In genomic region chrX:18683027-18683426, GRCh38 we compare ENCODE assay signal across 21 cellular contexts. TPM values are rescaled to one million over a fixed set of nuclear protein-coding genes. Genes with fewer than 3 reads are reported as not detected.
DNase-seq lines count a peak whose midpoint lies in the region; ATAC-seq and TF ChIP-seq lines count a peak whose summit lies in the region.
"Had no signal": no experiment of that assay in that cellular context is flagged by ENCODE, and none has a peak within 500 bp of the region (broad histone marks: within the 10 kb centered on the region; RNA-seq: fewer than 3 reads in every experiment).

No MANE protein-coding gene starts in this region.

- H3K36me3 ChIP-seq in thyroid gland: no peaks in the 10 kb centered on the region
- H3K36me3 ChIP-seq: BLaER1, HAP-1 had no signal

- CTCF ChIA-PET in activated B cell treated with CpG ODN at 0.5 μM for 24 hours (lab: Charles Lee): no interaction called here

- no peaks in the 10 kb centered on the region for H3K36me3 Mint-ChIP-seq in activated B cell treated with CpG ODN at 0.5 μM for 24 hours (ENCODE audit: low read depth)
- H3K36me3 Mint-ChIP-seq: CD8-positive, alpha-beta memory T cell had no signal

- TF ChIP-seq POLR2A in NB4 (IDR thresholded peaks at IDR 0.05; ENCODE audit: extremely low read depth, insufficient read length): no peak
- no peak for TF ChIP-seq POLR2A in thyroid gland (IDR thresholded peaks at IDR 0.05)

- no peaks in the 10 kb centered on the region for H3K27me3 Mint-ChIP-seq in activated B cell treated with CpG ODN at 0.5 μM for 24 hours
- H3K27me3 Mint-ChIP-seq: B cell; CD4-positive, alpha-beta T cell had no signal

- DNase-seq in CD1c-positive myeloid dendritic cell (ENCODE audit: extremely low spot score) (peak; percentile 9), NB4 (ENCODE audit: low read depth) (peak; percentile 38), activated B cell treated with CpG ODN at 0.5 μM for 24 hours (no peak), thyroid gland (no peak), NCI-H510A (lab: John Stamatoyannopoulos, UW) (no peak)
- DNase-seq: CD4-positive, alpha-beta T cell; CD8-positive, alpha-beta memory T cell; DMS 273 treated with DMSO at 0.1 percent for 48 hours; DMS79; EL; GDM1; GOT3; HFFc6 had no signal

- H3K27me3 ChIP-seq in thyroid gland: no peaks in the 10 kb centered on the region

- H3K4me3 Mint-ChIP-seq in activated B cell treated with CpG ODN at 0.5 μM for 24 hours: no peak overlapping the region
- H3K4me3 Mint-ChIP-seq: B cell; CD4-positive, alpha-beta T cell; CD8-positive, alpha-beta memory T cell; HFFc6 had no signal

- no peaks in the 10 kb centered on the region for H3K4me1 ChIP-seq in thyroid gland
- H3K4me1 ChIP-seq: BLaER1, HAP-1 had no signal

- H3K9me3 Mint-ChIP-seq in activated B cell treated with CpG ODN at 0.5 μM for 24 hours: no peaks in the 10 kb centered on the region
- H3K9me3 Mint-ChIP-seq: CD4-positive, alpha-beta T cell; HFFc6 had no signal

- 69 to 93% methylated on average over 6 to 7 of the region's 9 CpGs for WGBS in thyroid gland, 2 donors

- POLR2A ChIA-PET in activated B cell treated with CpG ODN at 0.5 μM for 24 hours (lab: Charles Lee): no interaction called here

- no peak overlapping the region for H3K27ac Mint-ChIP-seq in activated B cell treated with CpG ODN at 0.5 μM for 24 hours
- H3K27ac Mint-ChIP-seq: B cell; CD4-positive, alpha-beta T cell; CD8-positive, alpha-beta memory T cell; HFFc6 had no signal

- peaks cover 3% of the 10 kb centered on the region for H3K4me1 Mint-ChIP-seq in activated B cell treated with CpG ODN at 0.5 μM for 24 hours

- H3K9me3 ChIP-seq in thyroid gland: no peaks in the 10 kb centered on the region
- H3K9me3 ChIP-seq: BLaER1, HAP-1 had no signal

- H3K4me3 ChIP-seq in NB4 (ENCODE audit: low read depth, low read length): no peak overlapping the region
- no peak overlapping the region for H3K4me3 ChIP-seq in thyroid gland (replicated peaks in 1 of 3)
- H3K4me3 ChIP-seq: BLaER1, HAP-1 had no signal

- no peak overlapping the region for H3K27ac ChIP-seq in thyroid gland
- H3K27ac ChIP-seq: 22Rv1, BLaER1, C4-2B had no signal

- ATAC-seq in HG02885 (IDR thresholded peaks at IDR 0.05; ENCODE audit: poor library complexity, unreplicated experiment) (peak; percentile 48), activated B cell treated with CpG ODN at 0.5 μM for 24 hours (ENCODE audit: low read depth) (peak; percentile 34), GM18861 (IDR thresholded peaks at IDR 0.05; ENCODE audit: unreplicated experiment) (no peak), HG03025 (IDR thresholded peaks at IDR 0.05; ENCODE audit: low FRiP score, unreplicated experiment) (no peak)

- TF ChIP-seq CTCF in NB4 (IDR thresholded peaks at IDR 0.05; ENCODE audit: low read depth, low read length) (no peak), activated B cell treated with CpG ODN at 0.5 μM for 24 hours (IDR thresholded peaks at IDR 0.05) (no peak), thyroid gland (IDR thresholded peaks at IDR 0.05) (no peak)

- intact Hi-C loops in activated B cell treated with CpG ODN at 0.5 μM for 24 hours (cut with micrococcal nuclease): no loop called here
- intact Hi-C loops in thyroid gland (cut with DNase I): no loop called here

RNA-seq across cellular contexts. Expression of gene RS1, which starts 11.1 kb away (rescaled TPM):
- not detected in 2 replicates for total RNA-seq in activated B cell treated with CpG ODN at 0.5 μM for 24 hours
- under 1 TPM in 1 of 4 donors, not detected in 3; 0.67 TPM for total RNA-seq in thyroid gland
- total RNA-seq: B cell; CD4-positive, alpha-beta T cell; CD8-positive, alpha-beta memory T cell; HFFc6 had no signal

RNA-seq across cellular contexts. Expression of gene PPEF1, which starts 24.4 kb away (rescaled TPM):
- not detected in 2 replicates for total RNA-seq in activated B cell treated with CpG ODN at 0.5 μM for 24 hours
- 1 to 10 TPM in 1 of 4 donors, under 1 TPM in 1, not detected in 2; 0.22 to 2.0 TPM for total RNA-seq in thyroid gland
- total RNA-seq: CD8-positive, alpha-beta memory T cell; HFFc6 had no signal

Comparison
In these comparisons a context has a peak if more than half of its experiments do, and no peak if none do; other contexts are left out.
1. DNase-seq: peak in CD1c-positive myeloid dendritic cell (single experiment) and NB4 (single experiment); none in activated B cell treated with CpG ODN at 0.5 μM for 24 hours (single experiment), thyroid gland (0 of 2) and NCI-H510A (single experiment).
2. ATAC-seq: peak in HG02885 (single experiment) and activated B cell treated with CpG ODN at 0.5 μM for 24 hours (single experiment); none in GM18861 (single experiment) and HG03025 (single experiment).